Comparison of ENCODE assay signal across 11 cellular contexts in genomic region chr7:2729043-2729892, GRCh38. TPM values are rescaled to one million over a fixed set of nuclear protein-coding genes. Genes with fewer than 3 reads are reported as not detected.
DNase-seq lines count a peak whose midpoint lies in the region; ATAC-seq and TF ChIP-seq lines count a peak whose summit lies in the region.
"Had no signal": no experiment of that assay in that cellular context is flagged by ENCODE, and none has a peak within 500 bp of the region (broad histone marks: within the 10 kb centered on the region; RNA-seq: fewer than 3 reads in every experiment).

No MANE protein-coding gene starts in this region.

- H3K79me2 ChIP-seq in hepatocyte: peaks cover 8% of the 10 kb centered on the region

- H3K9me3 Mint-ChIP-seq in activated CD8-positive, alpha-beta memory T cell treated with anti-CD3 and anti-CD28 coated beads, Interleukin-2, amount 10 ng/mL, durations not matched to agents 7 days and 5 days (ENCODE audit: low read depth): no peaks in the 10 kb centered on the region
- no peaks in the 10 kb centered on the region for H3K9me3 Mint-ChIP-seq in progenitor cell of endocrine pancreas (ENCODE audit: low read depth)
- H3K9me3 Mint-ChIP-seq: activated T-helper 17 cell treated with anti-CD3 and anti-CD28 coated beads, Interleukin-2, amount 50 U/mL, for 72 hours had no signal

- H3K4me2 ChIP-seq in hepatocyte: no peak overlapping the region

- CTCF ChIA-PET in AG04450 (lab: Charles Lee): interaction anchor here (1.6 to 5.8 kb wide), 2 partner anchors 20 to 32 kb away, joined by 3 to 25 read pairs; no protein-coding TSS in a partner anchor
- CTCF ChIA-PET in activated CD8-positive, alpha-beta memory T cell treated with anti-CD3 and anti-CD28 coated beads, Interleukin-2, amount 10 ng/mL, durations not matched to agents 7 days and 5 days (lab: Charles Lee): interaction anchor here (1.6 to 1.7 kb wide), 2 partner anchors 8 to 10 kb away, joined by 6 to 7 read pairs; no protein-coding TSS in a partner anchor

- DNase-seq in AG04450 (ENCODE audit: low read depth, low spot score) (no peak), hepatocyte (ENCODE audit: low spot score) (no peak), progenitor cell of endocrine pancreas (ENCODE audit: low spot score, unreplicated experiment) (no peak), UCSD-AML1 (lab: John Stamatoyannopoulos, UW; ENCODE audit: unreplicated experiment) (no peak), DMS 273 (lab: John Stamatoyannopoulos, UW; ENCODE audit: unreplicated experiment) (no peak), SKM-1 treated with dmso at 0.1 percent for 144 hours (lab: John Stamatoyannopoulos, UW; ENCODE audit: unreplicated experiment) (no peak)
- DNase-seq in activated CD8-positive, alpha-beta memory T cell treated with anti-CD3 and anti-CD28 coated beads, Interleukin-2, amount 10 ng/mL, durations not matched to agents 7 days and 5 days: peak; percentile 37
- DNase-seq: NCI-H524 had no signal

- ATAC-seq in activated CD8-positive, alpha-beta memory T cell treated with anti-CD3 and anti-CD28 coated beads, Interleukin-2, amount 10 ng/mL, durations not matched to agents 7 days and 5 days: no peak
- no peak for ATAC-seq in HG03135 (IDR thresholded peaks at IDR 0.05; ENCODE audit: unreplicated experiment)
- ATAC-seq: activated T-helper 17 cell treated with anti-CD3 and anti-CD28 coated beads, Interleukin-2, amount 50 U/mL, for 72 hours had no signal

- H3K27me3 Mint-ChIP-seq in activated CD8-positive, alpha-beta memory T cell treated with anti-CD3 and anti-CD28 coated beads, Interleukin-2, amount 10 ng/mL, durations not matched to agents 7 days and 5 days: no peaks in the 10 kb centered on the region
- no peaks in the 10 kb centered on the region for H3K27me3 Mint-ChIP-seq in progenitor cell of endocrine pancreas
- H3K27me3 Mint-ChIP-seq: activated T-helper 17 cell treated with anti-CD3 and anti-CD28 coated beads, Interleukin-2, amount 50 U/mL, for 72 hours had no signal

- H3K4me3 Mint-ChIP-seq in activated CD8-positive, alpha-beta memory T cell treated with anti-CD3 and anti-CD28 coated beads, Interleukin-2, amount 10 ng/mL, durations not matched to agents 7 days and 5 days: no peak overlapping the region
- H3K4me3 Mint-ChIP-seq in progenitor cell of endocrine pancreas (ENCODE audit: low read depth): no peak overlapping the region
- H3K4me3 Mint-ChIP-seq: activated T-helper 17 cell treated with anti-CD3 and anti-CD28 coated beads, Interleukin-2, amount 50 U/mL, for 72 hours had no signal

- H3K9me2 ChIP-seq in hepatocyte (replicated peaks; ENCODE audit: insufficient read depth): no peaks in the 10 kb centered on the region

- no peaks in the 10 kb centered on the region for H4K20me1 ChIP-seq in hepatocyte (ENCODE audit: insufficient read depth, poor library complexity, severe bottlenecking)

- H2AFZ ChIP-seq in hepatocyte: no peak overlapping the region

- peaks cover 16% of the 10 kb centered on the region for H3K4me1 Mint-ChIP-seq in activated CD8-positive, alpha-beta memory T cell treated with anti-CD3 and anti-CD28 coated beads, Interleukin-2, amount 10 ng/mL, durations not matched to agents 7 days and 5 days
- peaks cover 10% of the 10 kb centered on the region for H3K4me1 Mint-ChIP-seq in progenitor cell of endocrine pancreas (ENCODE audit: low read depth)
- H3K4me1 Mint-ChIP-seq: activated T-helper 17 cell treated with anti-CD3 and anti-CD28 coated beads, Interleukin-2, amount 50 U/mL, for 72 hours had no signal

- TF ChIP-seq CTCF in AG04450 (IDR thresholded peaks at IDR 0.05; ENCODE audit: low read depth, low read length) (no peak), hepatocyte (IDR thresholded peaks at IDR 0.05; ENCODE audit: poor library complexity) (no peak), progenitor cell of endocrine pancreas (IDR thresholded peaks at IDR 0.05; ENCODE audit: unreplicated experiment) (no peak)

- no peaks in the 10 kb centered on the region for H3K36me3 Mint-ChIP-seq in activated CD8-positive, alpha-beta memory T cell treated with anti-CD3 and anti-CD28 coated beads, Interleukin-2, amount 10 ng/mL, durations not matched to agents 7 days and 5 days
- peaks cover 36% of the 10 kb centered on the region for H3K36me3 Mint-ChIP-seq in progenitor cell of endocrine pancreas (ENCODE audit: insufficient read depth)

- no peaks in the 10 kb centered on the region for H3K36me3 ChIP-seq in hepatocyte (replicated peaks; ENCODE audit: insufficient read depth, low read depth)

- 92% methylated on average over 37 of the region's 37 CpGs for WGBS in hepatocyte (ENCODE audit: low lambda C conversion rate, missing lambda C conversion rate)

- no peak overlapping the region for H3K27ac Mint-ChIP-seq in activated CD8-positive, alpha-beta memory T cell treated with anti-CD3 and anti-CD28 coated beads, Interleukin-2, amount 10 ng/mL, durations not matched to agents 7 days and 5 days
- H3K27ac Mint-ChIP-seq in progenitor cell of endocrine pancreas: peak overlapping the region; percentile 84

- H3K9me3 ChIP-seq in AG04450 (ENCODE audit: control insufficient read depth, insufficient read depth, low read length) (peaks cover 16% of the 10 kb centered on the region), hepatocyte (ENCODE audit: low read depth) (no peaks in the 10 kb centered on the region)
- H3K9me3 ChIP-seq: thyroid gland had no signal

- no peaks in the 10 kb centered on the region for H3K27me3 ChIP-seq in AG04450 (ENCODE audit: control insufficient read depth, insufficient read depth, low read length)
- no peaks in the 10 kb centered on the region for H3K27me3 ChIP-seq in hepatocyte
- H3K27me3 ChIP-seq: thyroid gland had no signal

- H3K27ac ChIP-seq in AG04450 (ENCODE audit: low read depth, low read length) (peak overlapping the region; percentile 73), hepatocyte (peak overlapping the region; percentile 43)

- H3K4me3 ChIP-seq in AG04450 (ENCODE audit: low read depth, low read length) (no peak overlapping the region), hepatocyte (no peak overlapping the region)
- H3K4me3 ChIP-seq: thyroid gland had no signal

- POLR2A ChIA-PET in AG04450 (lab: Yijun Ruan, JAX): interaction anchor here (0.7 to 1.7 kb wide), 5 partner anchors 19 to 144 kb away, joined by 3 to 6 read pairs (median 3); no protein-coding TSS in a partner anchor

- peaks cover 14% of the 10 kb centered on the region for H3K4me1 ChIP-seq in hepatocyte (ENCODE audit: insufficient read depth)
- H3K4me1 ChIP-seq: thyroid gland had no signal

RNA-seq across cellular contexts. Expression of gene AMZ1, which starts 41.3 kb away (rescaled TPM):
- polyA plus RNA-seq in AG04450 (2011; rRNA removed): 0.43 and 0.67 TPM in 2 replicates
- 0.78 and 1.1 TPM in 2 replicates for polyA minus RNA-seq in AG04450 (2011; rRNA and poly(A)+ RNA removed)
- under 1 TPM; 0.29 to 0.40 TPM for total RNA-seq in activated CD8-positive, alpha-beta memory T cell treated with anti-CD3 and anti-CD28 coated beads, Interleukin-2, amount 10 ng/mL, durations not matched to agents 7 days and 5 days
- total RNA-seq in hepatocyte: not detected in 2 replicates
- 1.4 TPM in 1 of 2 replicates, not detected in the other for polyA plus RNA-seq in hepatocyte
- 0.07 and 0.19 TPM in 2 replicates for total RNA-seq in progenitor cell of endocrine pancreas
